ENCODE assay signal across 9 cellular contexts in genomic region chr15:67834593-67835348, GRCh38. TPM values are rescaled to one million over a fixed set of nuclear protein-coding genes. Genes with fewer than 3 reads are reported as not detected.
DNase-seq lines count a peak whose midpoint lies in the region; ATAC-seq lines count a peak whose summit lies in the region.
"Had no signal": no experiment of that assay in that cellular context is flagged by ENCODE, and none has a peak within 500 bp of the region (broad histone marks: within the 10 kb centered on the region; RNA-seq: fewer than 3 reads in every experiment).

No MANE protein-coding gene starts in this region.

- no peak overlapping the region for H3K4me3 ChIP-seq in MG63

- peaks cover 86% of the 10 kb centered on the region for H3K27me3 Mint-ChIP-seq in T-helper 1 cell treated with Interleukin-12 subunit alpha and Interleukin-12 subunit beta and Interleukin-4 antibody, amounts not matched to agents 30 μg/mL and 1 μg/mL, for 36 hours (ENCODE audit: low read depth)
- peaks cover 69% of the 10 kb centered on the region for H3K27me3 Mint-ChIP-seq in activated CD8-positive, alpha-beta T cell treated with anti-CD3 and anti-CD28 coated beads, Interleukin-2, amount 10 ng/mL, durations not matched to agents 7 days and 5 days (ENCODE audit: low read depth)
- peaks cover 42 to 58% (median 57%) of the 10 kb centered on the region in 3 donors for H3K27me3 Mint-ChIP-seq in immature natural killer cell (ENCODE audit: low read depth in 3 of 3)

- H3K4me1 Mint-ChIP-seq in T-helper 1 cell treated with Interleukin-12 subunit alpha and Interleukin-12 subunit beta and Interleukin-4 antibody, amounts not matched to agents 30 μg/mL and 1 μg/mL, for 36 hours (ENCODE audit: low read depth): peaks cover 34% of the 10 kb centered on the region
- peaks cover 52% of the 10 kb centered on the region for H3K4me1 Mint-ChIP-seq in activated CD8-positive, alpha-beta T cell treated with anti-CD3 and anti-CD28 coated beads, Interleukin-2, amount 10 ng/mL, durations not matched to agents 7 days and 5 days (ENCODE audit: low read depth)
- peaks cover 50 to 61% of the 10 kb centered on the region in 2 donors for H3K4me1 Mint-ChIP-seq in immature natural killer cell
- H3K4me1 Mint-ChIP-seq in stimulated activated effector memory CD8-positive, alpha-beta T cell treated with anti-CD3 and anti-CD28 coated beads, Interleukin-12 subunit alpha, Interleukin-12 subunit beta, amount 100 ng/mL, for 72 hours: peaks cover 42% of the 10 kb centered on the region

- H3K9me3 ChIP-seq in MG63: no peaks in the 10 kb centered on the region

- no peak overlapping the region for H3K27ac Mint-ChIP-seq in T-helper 1 cell treated with Interleukin-12 subunit alpha and Interleukin-12 subunit beta and Interleukin-4 antibody, amounts not matched to agents 30 μg/mL and 1 μg/mL, for 36 hours
- H3K27ac Mint-ChIP-seq in activated CD8-positive, alpha-beta T cell treated with anti-CD3 and anti-CD28 coated beads, Interleukin-2, amount 10 ng/mL, durations not matched to agents 7 days and 5 days: no peak overlapping the region
- H3K27ac Mint-ChIP-seq in immature natural killer cell: no peak overlapping the region
- H3K27ac Mint-ChIP-seq in stimulated activated effector memory CD8-positive, alpha-beta T cell treated with anti-CD3 and anti-CD28 coated beads, Interleukin-12 subunit alpha, Interleukin-12 subunit beta, amount 100 ng/mL, for 72 hours: no peak overlapping the region

- POLR2A ChIA-PET in activated CD8-positive, alpha-beta T cell treated with anti-CD3 and anti-CD28 coated beads, Interleukin-2, amount 10 ng/mL, durations not matched to agents 7 days and 5 days (lab: Charles Lee): interaction anchor here (1.3 kb wide), 1 partner anchor 378 kb away, joined by 3 read pairs; no protein-coding TSS in a partner anchor

- H3K9me3 Mint-ChIP-seq in T-helper 1 cell treated with Interleukin-12 subunit alpha and Interleukin-12 subunit beta and Interleukin-4 antibody, amounts not matched to agents 30 μg/mL and 1 μg/mL, for 36 hours: no peaks in the 10 kb centered on the region
- H3K9me3 Mint-ChIP-seq in activated CD8-positive, alpha-beta T cell treated with anti-CD3 and anti-CD28 coated beads, Interleukin-2, amount 10 ng/mL, durations not matched to agents 7 days and 5 days (ENCODE audit: insufficient read depth): no peaks in the 10 kb centered on the region
- H3K9me3 Mint-ChIP-seq in immature natural killer cell: no peaks in the 10 kb centered on the region
- no peaks in the 10 kb centered on the region for H3K9me3 Mint-ChIP-seq in stimulated activated effector memory CD8-positive, alpha-beta T cell treated with anti-CD3 and anti-CD28 coated beads, Interleukin-12 subunit alpha, Interleukin-12 subunit beta, amount 100 ng/mL, for 72 hours

- H3K4me3 Mint-ChIP-seq in T-helper 1 cell treated with Interleukin-12 subunit alpha and Interleukin-12 subunit beta and Interleukin-4 antibody, amounts not matched to agents 30 μg/mL and 1 μg/mL, for 36 hours: peak overlapping the region; percentile 56
- H3K4me3 Mint-ChIP-seq in activated CD8-positive, alpha-beta T cell treated with anti-CD3 and anti-CD28 coated beads, Interleukin-2, amount 10 ng/mL, durations not matched to agents 7 days and 5 days: peak overlapping the region; percentile 66
- peak overlapping the region; percentile 81 to 89 (median 85) for H3K4me3 Mint-ChIP-seq in immature natural killer cell
- H3K4me3 Mint-ChIP-seq in stimulated activated effector memory CD8-positive, alpha-beta T cell treated with anti-CD3 and anti-CD28 coated beads, Interleukin-12 subunit alpha, Interleukin-12 subunit beta, amount 100 ng/mL, for 72 hours: peak overlapping the region; percentile 74

- DNase-seq in T-helper 1 cell (no peak), immature natural killer cell (peak in 1 of 3 donors; percentile 17), DMS 273 treated with DMSO at 0.1 percent for 48 hours (lab: John Stamatoyannopoulos, UW) (no peak), activated gamma-delta T cell (lab: John Stamatoyannopoulos, UW) (no peak), MG63 (no peak)
- no peak for DNase-seq in activated CD8-positive, alpha-beta T cell treated with anti-CD3 and anti-CD28 coated beads, Interleukin-2, amount 10 ng/mL, durations not matched to agents 7 days and 5 days
- DNase-seq in stimulated activated effector memory CD8-positive, alpha-beta T cell treated with anti-CD3 and anti-CD28 coated beads, Interleukin-12 subunit alpha, Interleukin-12 subunit beta, amount 100 ng/mL, for 72 hours (ENCODE audit: low spot score in 2 of 2): peak in 1 of 2 donors; percentile 57
- DNase-seq: T1000 had no signal

- H3K36me3 Mint-ChIP-seq in T-helper 1 cell treated with Interleukin-12 subunit alpha and Interleukin-12 subunit beta and Interleukin-4 antibody, amounts not matched to agents 30 μg/mL and 1 μg/mL, for 36 hours (ENCODE audit: low read depth): peaks cover 3% of the 10 kb centered on the region
- no peaks in the 10 kb centered on the region for H3K36me3 Mint-ChIP-seq in activated CD8-positive, alpha-beta T cell treated with anti-CD3 and anti-CD28 coated beads, Interleukin-2, amount 10 ng/mL, durations not matched to agents 7 days and 5 days (ENCODE audit: low read depth)
- no peaks in the 10 kb centered on the region for H3K36me3 Mint-ChIP-seq in immature natural killer cell
- H3K36me3 Mint-ChIP-seq in stimulated activated effector memory CD8-positive, alpha-beta T cell treated with anti-CD3 and anti-CD28 coated beads, Interleukin-12 subunit alpha, Interleukin-12 subunit beta, amount 100 ng/mL, for 72 hours: peaks cover 6% of the 10 kb centered on the region

- CTCF ChIA-PET in activated CD8-positive, alpha-beta T cell treated with anti-CD3 and anti-CD28 coated beads, Interleukin-2, amount 10 ng/mL, durations not matched to agents 7 days and 5 days (lab: Charles Lee): interaction anchor here (0.6 to 4.2 kb wide), 8 partner anchors 14 to 376 kb away, joined by 3 to 57 read pairs (median 6); partner anchors contain the start of gene C15orf61

- peak; percentile 5 for ATAC-seq in activated CD8-positive, alpha-beta T cell treated with anti-CD3 and anti-CD28 coated beads, Interleukin-2, amount 10 ng/mL, durations not matched to agents 7 days and 5 days
- peak; percentile 3 for ATAC-seq in stimulated activated effector memory CD8-positive, alpha-beta T cell treated with anti-CD3 and anti-CD28 coated beads, Interleukin-12 subunit alpha, Interleukin-12 subunit beta, amount 100 ng/mL, for 72 hours

- no peaks in the 10 kb centered on the region for H3K27me3 ChIP-seq in MG63

- H3K36me3 ChIP-seq in MG63: no peaks in the 10 kb centered on the region

RNA-seq across cellular contexts. Expression of gene RNU6-1, which starts 5.1 kb away (rescaled TPM):
- not detected for total RNA-seq in activated CD8-positive, alpha-beta T cell treated with anti-CD3 and anti-CD28 coated beads, Interleukin-2, amount 10 ng/mL, durations not matched to agents 7 days and 5 days
- polyA plus RNA-seq in immature natural killer cell: not detected
- total RNA-seq in MG63 (2014; rRNA removed; shearing (Covaris generic); ENCODE audit: low replicate concordance): not detected in 2 replicates

RNA-seq across cellular contexts. Expression of gene SKOR1, which starts 9.5 kb away (rescaled TPM):
- total RNA-seq in activated CD8-positive, alpha-beta T cell treated with anti-CD3 and anti-CD28 coated beads, Interleukin-2, amount 10 ng/mL, durations not matched to agents 7 days and 5 days: under 1 TPM; 0.21 to 0.32 TPM
- under 1 TPM in 1 of 3 donors, not detected in 2; 0.08 TPM for polyA plus RNA-seq in immature natural killer cell
- not detected in 2 replicates for total RNA-seq in MG63 (2014; rRNA removed; shearing (Covaris generic); ENCODE audit: low replicate concordance)
